Comparison of ENCODE assay signal across 1 cellular context in genomic region chr18:70417847-70418246, GRCh38.
TF ChIP-seq lines count a peak whose summit lies in the region.

No MANE protein-coding gene starts in this region.

TF ChIP-seq in SK-N-SH, 30 proteins besides CTCF, POLR2A, EP300 and RAD21 (continued from another document):
- TF ChIP-seq REST (IDR thresholded peaks at IDR 0.05; ENCODE audit: low read depth, low read length) (no peak), GABPA (IDR thresholded peaks at IDR 0.05; ENCODE audit: low read depth) (no peak), FOXM1 (IDR thresholded peaks at IDR 0.05; ENCODE audit: low read depth) (no peak), PBX3 (IDR thresholded peaks at IDR 0.05) (no peak), TCF12 (IDR thresholded peaks at IDR 0.05) (0 out of 2 replicates have a peak, but pooled peaks have one; percentile 27), MEF2A (IDR thresholded peaks at IDR 0.05; ENCODE audit: borderline replicate concordance, low read depth) (no peak), YY1 (IDR thresholded peaks at IDR 0.05; ENCODE audit: low read depth) (no peak), RXRA (IDR thresholded peaks at IDR 0.05; ENCODE audit: borderline replicate concordance, low read depth) (0 out of 2 replicates have a peak, but pooled peaks have one; percentile 19), MXI1 (IDR thresholded peaks at IDR 0.05; ENCODE audit: low read depth, low read length) (no peak), ZBTB33 (IDR thresholded peaks at IDR 0.05; ENCODE audit: borderline replicate concordance, low read depth) (no peak), RFX5 (IDR thresholded peaks at IDR 0.05; ENCODE audit: low read length) (no peak), ELF1 (IDR thresholded peaks at IDR 0.05) (no peak), CHD2 (IDR thresholded peaks at IDR 0.05; ENCODE audit: low read length, partially characterized antibody) (peak; percentile 19), TEAD4 (IDR thresholded peaks at IDR 0.05; ENCODE audit: borderline replicate concordance, insufficient read depth) (no peak), RCOR1 (IDR thresholded peaks at IDR 0.05; ENCODE audit: low read length) (no peak)
